In genomic region chr9:90057361-90057760, GRCh38 we compare ENCODE assay signal across 9 cellular contexts.
"Had no signal": no experiment of that assay in that cellular context is flagged by ENCODE, and none has a peak within 500 bp of the region (broad histone marks: within the 10 kb centered on the region; RNA-seq: fewer than 3 reads in every experiment).

No MANE protein-coding gene starts in this region.

- H3K4me3 ChIP-seq: GM23248, GM23338, HAP-1 had no signal

- ATAC-seq: GM23338, HCT116 had no signal

- DNase-seq: GM23248, GOT3, H7, H9, HCEC 1CT, HFFc6 had no signal

- H3K27ac ChIP-seq: GM23248 had no signal

- H3K9me3 ChIP-seq: HAP-1 had no signal

- H3K36me3 ChIP-seq: HAP-1 had no signal

- H3K4me1 ChIP-seq: HAP-1 had no signal

- H3K4me3 Mint-ChIP-seq: GM23338, H9, HFFc6 had no signal

- H3K27ac Mint-ChIP-seq: GM23338, HFFc6 had no signal
